Comparison of ENCODE assay signal across 27 cellular contexts in genomic region chr1:107110346-107110745, GRCh38. TPM values are rescaled to one million over a fixed set of nuclear protein-coding genes. Genes with fewer than 3 reads are reported as not detected.
DNase-seq lines count a peak whose midpoint lies in the region; ATAC-seq and TF ChIP-seq lines count a peak whose summit lies in the region.
"Had no signal": no experiment of that assay in that cellular context is flagged by ENCODE, and none has a peak within 500 bp of the region (broad histone marks: within the 10 kb centered on the region; RNA-seq: fewer than 3 reads in every experiment).

No MANE protein-coding gene starts in this region.

- H3K27ac Mint-ChIP-seq in brain, result peak overlapping the region; percentile 31 to 90 (median 68)
- H3K27ac Mint-ChIP-seq: activated naive CD4-positive, alpha-beta T cell treated with anti-CD3 and anti-CD28 coated beads, Interleukin-2, amount 50 U/mL, for 24 hours; activated T-helper 17 cell treated with anti-CD3 and anti-CD28 coated beads, Interleukin-2, amount 50 U/mL, for 72 hours; CD14-positive monocyte had no signal

- intact Hi-C loops in left lung (cut with DNase I), result no loop called here

- H3K4me1 Mint-ChIP-seq in brain, result peaks cover 16% of the 10 kb centered on the region
- H3K4me1 Mint-ChIP-seq: activated naive CD4-positive, alpha-beta T cell treated with anti-CD3 and anti-CD28 coated beads, Interleukin-2, amount 50 U/mL, for 24 hours; activated T-helper 17 cell treated with anti-CD3 and anti-CD28 coated beads, Interleukin-2, amount 50 U/mL, for 72 hours; CD14-positive monocyte had no signal

- H3K36me3 ChIP-seq in left lung, result no peaks in the 10 kb centered on the region
- H3K36me3 ChIP-seq: neutrophil, suprapubic skin had no signal

- DNase-seq in GM04503 (ENCODE audit: low read depth), result peak; percentile 30
- peak; percentile 10 for DNase-seq in inferior parietal cortex (ENCODE audit: extremely low spot score)
- peak; percentile 4 for DNase-seq in retina
- DNase-seq in left lung, result no peak
- DNase-seq in stimulated activated naive CD4-positive, alpha-beta T cell (lab: John Stamatoyannopoulos, UW), result no peak
- DNase-seq: ACHN; activated CD4-positive, alpha-beta T cell treated with anti-CD3 and anti-CD28 coated beads, Interleukin-2, amount 50 U/mL, for 4 hours; activated CD8-positive, alpha-beta memory T cell treated with anti-CD3 and anti-CD28 coated beads, Interleukin-2, amount 50 U/mL, for 4 hours; anterior cingulate cortex; cerebellar nuclear complex; NCI-H1417; NCI-H2081 treated with DMSO at 0.1 percent for 48 hours; NCI-H446; PC-3; small intestine; stimulated activated CD4-positive, alpha-beta T cell treated with anti-CD3 and anti-CD28 coated beads, Interleukin-1b, Interleukin-23, amount 100 ng/mL, for 48 hours; T-helper 9 cell had no signal

- H3K9me3 ChIP-seq in left lung, result no peaks in the 10 kb centered on the region
- H3K9me3 ChIP-seq: neutrophil, suprapubic skin had no signal

- no peaks in the 10 kb centered on the region for H3K36me3 Mint-ChIP-seq in brain
- H3K36me3 Mint-ChIP-seq: activated naive CD4-positive, alpha-beta T cell treated with anti-CD3 and anti-CD28 coated beads, Interleukin-2, amount 50 U/mL, for 24 hours; CD14-positive monocyte had no signal

- no peaks in the 10 kb centered on the region for H3K4me1 ChIP-seq in left lung
- H3K4me1 ChIP-seq: suprapubic skin had no signal

- H3K9me3 Mint-ChIP-seq in brain, result no peaks in the 10 kb centered on the region
- H3K9me3 Mint-ChIP-seq: activated naive CD4-positive, alpha-beta T cell treated with anti-CD3 and anti-CD28 coated beads, Interleukin-2, amount 50 U/mL, for 24 hours had no signal

- no peaks in the 10 kb centered on the region for H3K27me3 Mint-ChIP-seq in brain

- H3K27ac ChIP-seq in left lung, result no peak overlapping the region
- H3K27ac ChIP-seq: neutrophil, suprapubic skin had no signal

- no peak for TF ChIP-seq CTCF in brain (conservative IDR thresholded peaks at IDR 0.05)
- TF ChIP-seq CTCF in left lung (IDR thresholded peaks at IDR 0.05), result no peak

- H3K4me3 Mint-ChIP-seq in brain, result peak overlapping the region; percentile 24 to 81 (median 57)
- H3K4me3 Mint-ChIP-seq: activated naive CD4-positive, alpha-beta T cell treated with anti-CD3 and anti-CD28 coated beads, Interleukin-2, amount 50 U/mL, for 24 hours; activated T-helper 17 cell treated with anti-CD3 and anti-CD28 coated beads, Interleukin-2, amount 50 U/mL, for 72 hours; CD14-positive monocyte had no signal

- H3K4me3 ChIP-seq in left lung, result no peak overlapping the region
- H3K4me3 ChIP-seq: suprapubic skin had no signal

- no peaks in the 10 kb centered on the region for H3K27me3 ChIP-seq in left lung
- H3K27me3 ChIP-seq: neutrophil, suprapubic skin had no signal

- ATAC-seq in left lung (no peak), HG03442 (IDR thresholded peaks at IDR 0.05; ENCODE audit: unreplicated experiment) (no peak)
- ATAC-seq: activated T-helper 17 cell treated with anti-CD3 and anti-CD28 coated beads, Interleukin-2, amount 50 U/mL, for 72 hours; PC-3; Right ventricle myocardium inferior had no signal

RNA-seq across cellular contexts. Expression of gene NTNG1, which starts 30.5 kb away (rescaled TPM):
- polyA plus RNA-seq in brain (ENCODE audit: insufficient read depth, low read depth, low replicate concordance), result 1.3 TPM
- 10 to 100 TPM in 1 of 2 donors, 1 to 10 TPM in 1; 5.7 to 12.7 TPM for total RNA-seq in left lung
- total RNA-seq: activated T-helper 17 cell treated with anti-CD3 and anti-CD28 coated beads, Interleukin-2, amount 50 U/mL, for 72 hours; MCF 10A had no signal
- polyA plus RNA-seq: CD14-positive monocyte, liver had no signal

RNA-seq across cellular contexts. Expression of gene PRMT6, which starts 53.9 kb away (rescaled TPM):
- 12.5 TPM for polyA plus RNA-seq in brain (ENCODE audit: insufficient read depth, low read depth, low replicate concordance)
- total RNA-seq in left lung, result 10 to 100 TPM; 11.1 to 11.5 TPM

Comparison
In these comparisons a context has a peak if more than half of its experiments do, and no peak if none do; other contexts are left out.
1. DNase-seq: peak in GM04503 (single experiment), inferior parietal cortex (single experiment) and retina (single experiment); none in left lung (0 of 2) and stimulated activated naive CD4-positive, alpha-beta T cell (0 of 6).